In genomic region chr1:218284377-218284916, GRCh38 we compare ENCODE assay signal across 8 cellular contexts. TPM values are rescaled to one million over a fixed set of nuclear protein-coding genes. Genes with fewer than 3 reads are reported as not detected.
DNase-seq lines count a peak whose midpoint lies in the region; ATAC-seq, FAIRE-seq and TF ChIP-seq lines count a peak whose summit lies in the region.

No MANE protein-coding gene starts in this region.

- intact Hi-C loops in pancreas (cut with DNase I): no loop called here

- CTCF ChIA-PET in SK-N-SH (lab: Yijun Ruan, JAX): interaction anchor here (0.7 to 1.5 kb wide), 2 partner anchors 15 to 1528 kb away, joined by 3 to 4 read pairs; no protein-coding TSS in a partner anchor

- H3K9ac ChIP-seq in SK-N-SH: peak overlapping the region; percentile 74

- POLR2A ChIA-PET in SK-N-SH (lab: Yijun Ruan, JAX): no interaction called here

- TF ChIP-seq RAD21 in SK-N-SH (IDR thresholded peaks at IDR 0.05; ENCODE audit: low read length): no peak

- ATAC-seq in GM18517 (IDR thresholded peaks at IDR 0.05; ENCODE audit: unreplicated experiment): peak; percentile 17
- peak; percentile 33 for ATAC-seq in HG02759 (IDR thresholded peaks at IDR 0.05; ENCODE audit: unreplicated experiment)
- peak; percentile 35 to 55 (median 46) for ATAC-seq in pancreas

- TF ChIP-seq CTCF in SK-N-SH (IDR thresholded peaks at IDR 0.05) (no peak), fibroblast of pulmonary artery (IDR thresholded peaks at IDR 0.05; ENCODE audit: low read length, missing control alignments) (no peak), pancreas (IDR thresholded peaks at IDR 0.05) (no peak)

- DNase-seq in SK-N-SH (peak; percentile 59), fibroblast of pulmonary artery (ENCODE audit: low read depth) (no peak), pancreas (peak in 2 of 6 donors; percentile 30 to 66), mucosa of gallbladder (ENCODE audit: low spot score) (no peak), OCI-M1 (lab: John Stamatoyannopoulos, UW) (no peak)
- no peak for DNase-seq in activated CD4-positive, alpha-beta T cell treated with anti-CD3 and anti-CD28 coated beads, Interleukin-2, amount 50 U/mL, for 48 hours

- H3K9me2 ChIP-seq in SK-N-SH: no peaks in the 10 kb centered on the region

- peak overlapping the region; percentile 94 for H2AFZ ChIP-seq in SK-N-SH (ENCODE audit: low read depth)

- H3K4me3 ChIP-seq in SK-N-SH (ENCODE audit: low read depth in 2 of 2, low read length in 1 of 2) (peak overlapping the region; percentile 89 to 94), fibroblast of pulmonary artery (replicated peaks; ENCODE audit: low read depth, low read length) (peak overlapping the region; percentile 82), pancreas (peak overlapping the region; percentile 62 to 94 (median 71))

- H3K4me2 ChIP-seq in SK-N-SH: peak overlapping the region; percentile 83

- no peak for TF ChIP-seq EP300 in SK-N-SH (IDR thresholded peaks at IDR 0.05; ENCODE audit: borderline replicate concordance in 1 of 2, low read depth in 1 of 2, low read length in 1 of 2)

- peaks cover 0 to 4% of the 10 kb centered on the region in 2 experiments for H3K36me3 ChIP-seq in SK-N-SH (replicated peaks in 1 of 2; ENCODE audit: control insufficient read depth in 1 of 2, insufficient read depth in 2 of 2, low read length in 1 of 2)
- H3K36me3 ChIP-seq in pancreas: no peaks in the 10 kb centered on the region

- peak overlapping the region; percentile 60 to 80; a peak in 3 of 4 replicates for H3K27ac ChIP-seq in SK-N-SH (ENCODE audit: low read depth in 2 of 2, low read length in 1 of 2)
- peak overlapping the region; percentile 56 to 82 (median 72) for H3K27ac ChIP-seq in pancreas

- H3K79me2 ChIP-seq in SK-N-SH (ENCODE audit: insufficient read depth): peaks cover 43% of the 10 kb centered on the region

- H3F3A ChIP-seq in SK-N-SH (replicated peaks; ENCODE audit: insufficient read depth): no peaks in the 10 kb centered on the region

- H4K20me1 ChIP-seq in SK-N-SH (ENCODE audit: insufficient read depth): no peaks in the 10 kb centered on the region

- 28% methylated on average over 24 of the region's 26 CpGs for WGBS in SK-N-SH (ENCODE audit: low lambda C conversion rate)
- WGBS in pancreas, 2 donors: 3 to 4% methylated on average over 24 to 26 of the region's 26 CpGs

- peaks cover 5 to 10% of the 10 kb centered on the region in 2 experiments; a peak in 3 of 4 replicates for H3K4me1 ChIP-seq in SK-N-SH (ENCODE audit: control insufficient read depth in 1 of 2, insufficient read depth in 2 of 2, low read depth in 1 of 2, low read length in 1 of 2)
- peaks cover 4 to 12% (median 10%) of the 10 kb centered on the region in 3 donors for H3K4me1 ChIP-seq in pancreas

- H3K27me3 ChIP-seq in SK-N-SH (ENCODE audit: insufficient read depth): no peaks in the 10 kb centered on the region
- no peaks in the 10 kb centered on the region for H3K27me3 ChIP-seq in pancreas

- FAIRE-seq in pancreas (lab: Jason Lieb, UNC): no peak

- H3K9me3 ChIP-seq in SK-N-SH (no peaks in the 10 kb centered on the region; the same call in 1 of the 2 replicates), pancreas (no peaks in the 10 kb centered on the region)

TF ChIP-seq in SK-N-SH, 30 proteins besides CTCF, POLR2A, EP300 and RAD21:
- TF ChIP-seq ZBTB33 (IDR thresholded peaks at IDR 0.05; ENCODE audit: borderline replicate concordance, low read depth): no peak
- no peak for TF ChIP-seq FOXJ3 (CRISPR knock-in tag; IDR thresholded peaks at IDR 0.05)
- TF ChIP-seq ELF1 (IDR thresholded peaks at IDR 0.05): no peak
- no peak for TF ChIP-seq RXRA (IDR thresholded peaks at IDR 0.05; ENCODE audit: borderline replicate concordance, low read depth)
- TF ChIP-seq TCF12 (IDR thresholded peaks at IDR 0.05): no peak
- TF ChIP-seq REST (IDR thresholded peaks at IDR 0.05; ENCODE audit: low read depth, low read length): no peak
- TF ChIP-seq USF2 (IDR thresholded peaks at IDR 0.05; ENCODE audit: borderline replicate concordance, low read depth, low read length): no peak
- no peak for TF ChIP-seq SIN3A (IDR thresholded peaks at IDR 0.05; ENCODE audit: borderline replicate concordance, low read depth, low read length)
- TF ChIP-seq FOSL2 (IDR thresholded peaks at IDR 0.05; ENCODE audit: borderline replicate concordance, low read depth): no peak
- no peak for TF ChIP-seq CHD2 (IDR thresholded peaks at IDR 0.05; ENCODE audit: low read length, partially characterized antibody)
- TF ChIP-seq PBX3 (IDR thresholded peaks at IDR 0.05): no peak
- TF ChIP-seq MXI1 (IDR thresholded peaks at IDR 0.05; ENCODE audit: low read depth, low read length): no peak
- no peak for TF ChIP-seq NRF1 (IDR thresholded peaks at IDR 0.05; ENCODE audit: low read depth, low read length)
- TF ChIP-seq TEAD4 (IDR thresholded peaks at IDR 0.05; ENCODE audit: borderline replicate concordance, insufficient read depth): no peak
- no peak for TF ChIP-seq JUND (IDR thresholded peaks at IDR 0.05)
- TF ChIP-seq GATA2 (CRISPR knock-in tag; IDR thresholded peaks at IDR 0.05): no peak

RNA-seq across cellular contexts. Expression of gene RRP15, which starts 0.6 kb away (rescaled TPM):
- polyA plus RNA-seq in SK-N-SH (2012; rRNA removed) (2.1 and 2.8 TPM in 2 replicates), pancreas (1 to 10 TPM; 1.9 to 2.0 TPM)
- polyA plus RNA-seq in SK-N-SH (2012; cell fraction: cytosol; rRNA removed): 3.1 and 4.9 TPM in 2 replicates
- polyA plus RNA-seq in SK-N-SH (2012; cell fraction: nucleus; rRNA removed): 1.4 and 2.9 TPM in 2 replicates
- total RNA-seq in pancreas (10 to 100 TPM in 1 of 6 donors, 1 to 10 TPM in 5; 4.0 to 11.6 (median 7.5) TPM), mucosa of gallbladder (9.5 TPM)
